1 cellular context compared by ENCODE assay signal in genomic region chr1:206005761-206006160, GRCh38.
TF ChIP-seq lines count a peak whose summit lies in the region.

No MANE protein-coding gene starts in this region.

TF ChIP-seq in K562, 482 proteins besides CTCF, POLR2A, EP300 and RAD21:
- TF ChIP-seq TBL1XR1 (IDR thresholded peaks at IDR 0.05; ENCODE audit: low read length in 2 of 2) (no peak), C11orf30 (IDR thresholded peaks at IDR 0.05; ENCODE audit: low read depth) (peak; percentile 35; the same call in 1 of the 2 replicates), MAX (CRISPR knock-in tag; IDR thresholded peaks at IDR 0.05) (peak; percentile 54), E2F6 (IDR thresholded peaks at IDR 0.05; ENCODE audit: borderline replicate concordance in 1 of 2, extremely low read depth in 1 of 2, insufficient read depth in 1 of 2, insufficient read length in 1 of 2, low read depth in 1 of 2, low read length in 1 of 2, poor library complexity in 1 of 2, severe bottlenecking in 1 of 2) (peak in 1 of 2 experiments; percentile 15)
